ENCODE assay signal across 18 cellular contexts in genomic region chr7:47538846-47539311, GRCh38. TPM values are rescaled to one million over a fixed set of nuclear protein-coding genes. Genes with fewer than 3 reads are reported as not detected.
A peak's percentile ranks its signal among the peaks of the same experiment; 100 is the strongest.
DNase-seq lines count a peak whose midpoint lies in the region; ATAC-seq and TF ChIP-seq lines count a peak whose summit lies in the region.
"Had no signal": no experiment of that assay in that cellular context is flagged by ENCODE, and none has a peak within 500 bp of the region (broad histone marks: within the 10 kb centered on the region; RNA-seq: fewer than 3 reads in every experiment).

No MANE protein-coding gene starts in this region.

- intact Hi-C loops in MCF 10A (cut with micrococcal nuclease) (no loop called here), tibial artery (cut with DNase I; ENCODE audit: low total_unique reads) (no loop called here)

- H3K36me3 ChIP-seq in tibial artery: no peaks in the 10 kb centered on the region
- H3K36me3 ChIP-seq: MG63 had no signal

- H3K4me1 Mint-ChIP-seq in MCF 10A (ENCODE audit: insufficient read depth, unreplicated experiment): peaks cover 19% of the 10 kb centered on the region
- H3K4me1 Mint-ChIP-seq in nephron progenitor cell: peaks cover 75% of the 10 kb centered on the region
- peaks cover 67% of the 10 kb centered on the region for H3K4me1 Mint-ChIP-seq in type B pancreatic cell (ENCODE audit: unreplicated experiment)

- H3K4me3 ChIP-seq in epithelial cell of proximal tubule (ENCODE audit: low read depth, low read length) (peak overlapping the region; percentile 54), tibial artery (no peak overlapping the region)
- H3K4me3 ChIP-seq: GM23248, MG63 had no signal

- no peaks in the 10 kb centered on the region for H3K27me3 ChIP-seq in tibial artery
- H3K27me3 ChIP-seq: MG63 had no signal

- H3K27ac ChIP-seq in tibial artery: no peak overlapping the region
- H3K27ac ChIP-seq: GM23248 had no signal

- TF ChIP-seq CTCF in MCF 10A (IDR thresholded peaks at IDR 0.05; ENCODE audit: unreplicated experiment) (no peak), epithelial cell of proximal tubule (conservative IDR thresholded peaks at IDR 0.05; ENCODE audit: low read depth, low read length) (no peak), nephron progenitor cell (IDR thresholded peaks at IDR 0.05) (no peak), type B pancreatic cell (conservative IDR thresholded peaks at IDR 0.05) (no peak), tibial artery (IDR thresholded peaks at IDR 0.05) (no peak)

- DNase-seq in T47D (ENCODE audit: low read depth in 1 of 2, low spot score in 1 of 2) (peak; percentile 65 to 67), MCF 10A (ENCODE audit: unreplicated experiment) (no peak), epithelial cell of proximal tubule (ENCODE audit: low read depth) (no peak), nephron progenitor cell (no peak), type B pancreatic cell (ENCODE audit: extremely low spot score, unreplicated experiment) (no peak), nucleus accumbens (lab: John Stamatoyannopoulos, UW) (no peak), tibial artery (no peak)
- DNase-seq: activated CD4-positive, alpha-beta T cell treated with anti-CD3 and anti-CD28 coated beads, Interleukin-2, amount 50 U/mL, for 1 hour; activated gamma-delta T cell; amygdala; cerebellar nuclear complex; DND-41; effector CD8-positive, alpha-beta T cell; MG63; NCI-H1694 treated with DMSO at 0.1 percent for 48 hours; stimulated activated CD4-positive, alpha-beta T cell treated with anti-CD3 and anti-CD28 coated beads, Interleukin-4, amount 100 ng/mL, for 1 hour had no signal

- in situ Hi-C loops in T47D (cut with HindIII; ENCODE audit: low pct_unique_long_range_greater_than_20kb, low sequenced_read_pairs): no loop called here

- H3K27me3 Mint-ChIP-seq in MCF 10A (ENCODE audit: insufficient read depth, unreplicated experiment) (no peaks in the 10 kb centered on the region), nephron progenitor cell (ENCODE audit: low read depth, poor library complexity) (peaks cover 6% of the 10 kb centered on the region), type B pancreatic cell (peaks cover 10% of the 10 kb centered on the region)

- no TSS peak for BruUV-seq in MCF 10A (replicated peaks; lab: Mats Ljungman, UMichigan)

- POLR2A ChIA-PET in MCF 10A (lab: Yijun Ruan, JAX): no interaction called here

- peaks cover 0 to 41% (median 20%) of the 10 kb centered on the region in 4 donors for H3K4me1 ChIP-seq in tibial artery

- CTCF ChIA-PET in MCF 10A (lab: Yijun Ruan, JAX): interaction anchor here (0.9 kb wide), 1 partner anchor 44 kb away, joined by 3 read pairs; no protein-coding TSS in a partner anchor

- H3K9me3 Mint-ChIP-seq in MCF 10A (ENCODE audit: unreplicated experiment): no peaks in the 10 kb centered on the region
- no peaks in the 10 kb centered on the region for H3K9me3 Mint-ChIP-seq in nephron progenitor cell
- H3K9me3 Mint-ChIP-seq in type B pancreatic cell: no peaks in the 10 kb centered on the region

- no peak overlapping the region for H3K4me3 Mint-ChIP-seq in MCF 10A (ENCODE audit: unreplicated experiment)
- peak overlapping the region; percentile 68 for H3K4me3 Mint-ChIP-seq in nephron progenitor cell
- peak overlapping the region; percentile 75 for H3K4me3 Mint-ChIP-seq in type B pancreatic cell

- H3K27ac Mint-ChIP-seq in MCF 10A (ENCODE audit: low read depth, unreplicated experiment) (no peak overlapping the region), nephron progenitor cell (peak overlapping the region; percentile 8), type B pancreatic cell (peak overlapping the region; percentile 67)

- ATAC-seq in GM18520 (IDR thresholded peaks at IDR 0.05; ENCODE audit: unreplicated experiment): no peak

- H3K9me3 ChIP-seq in tibial artery: no peaks in the 10 kb centered on the region
- H3K9me3 ChIP-seq: MG63 had no signal

- H3K36me3 Mint-ChIP-seq in MCF 10A (ENCODE audit: insufficient read depth, unreplicated experiment) (peaks cover 14% of the 10 kb centered on the region), nephron progenitor cell (ENCODE audit: low read depth) (no peaks in the 10 kb centered on the region), type B pancreatic cell (peaks cover 3% of the 10 kb centered on the region)

RNA-seq across cellular contexts. Expression of gene TNS3, which starts 43.0 kb away (rescaled TPM):
- total RNA-seq in MCF 10A (2022) (30.1 and 33.3 TPM in 2 replicates), epithelial cell of proximal tubule (36.9 and 40.8 TPM in 2 replicates), type B pancreatic cell (ENCODE audit: low replicate concordance) (48.8 and 138 TPM in 2 replicates)

Comparison
In these comparisons a context has a peak if more than half of its experiments do, and no peak if none do; other contexts are left out.
1. DNase-seq: peak in T47D (2 of 2); none in MCF 10A (single experiment), epithelial cell of proximal tubule (single experiment), nephron progenitor cell (single experiment), type B pancreatic cell (single experiment), nucleus accumbens (0 of 56) and tibial artery (0 of 2).